In the genomic region with DNA sequence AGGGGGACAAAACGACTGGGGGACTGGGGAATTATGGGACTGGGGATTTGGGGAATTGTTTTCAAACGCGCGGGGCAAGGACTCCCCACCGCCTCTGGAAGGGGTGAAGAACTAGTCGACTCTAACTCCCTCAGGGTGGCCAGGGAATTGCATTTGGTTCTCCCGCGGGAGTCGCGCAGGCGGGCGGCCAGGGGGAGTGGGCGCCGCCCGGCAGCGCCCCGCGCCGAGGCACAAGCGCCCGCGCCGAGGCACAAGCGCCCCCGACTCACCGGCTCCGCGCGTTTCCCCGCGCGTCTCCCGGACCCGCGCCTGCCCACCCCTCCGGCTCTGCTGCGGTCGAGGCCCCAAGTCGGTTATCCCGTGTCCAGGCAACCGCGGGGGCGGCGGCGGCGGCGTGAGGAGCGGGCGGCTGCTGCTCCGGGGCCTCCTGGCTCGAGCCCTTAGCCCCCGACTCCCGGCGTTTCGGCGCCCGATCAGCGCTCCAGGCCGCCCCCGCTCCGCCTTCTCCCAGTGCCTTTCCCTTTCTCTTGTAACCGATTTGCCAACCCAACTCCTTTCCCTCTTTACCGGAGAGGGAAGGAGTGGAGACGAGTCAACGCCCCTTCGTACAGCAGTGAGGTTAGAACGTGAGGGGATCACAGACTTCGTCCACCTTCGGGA, we compare ENCODE assay signal across 8 cellular contexts. TPM values are rescaled to one million over a fixed set of nuclear protein-coding genes. Genes with fewer than 3 reads are reported as not detected.
DNase-seq lines count a peak whose midpoint lies in the region; ATAC-seq and TF ChIP-seq lines count a peak whose summit lies in the region.

A gene with protein sequence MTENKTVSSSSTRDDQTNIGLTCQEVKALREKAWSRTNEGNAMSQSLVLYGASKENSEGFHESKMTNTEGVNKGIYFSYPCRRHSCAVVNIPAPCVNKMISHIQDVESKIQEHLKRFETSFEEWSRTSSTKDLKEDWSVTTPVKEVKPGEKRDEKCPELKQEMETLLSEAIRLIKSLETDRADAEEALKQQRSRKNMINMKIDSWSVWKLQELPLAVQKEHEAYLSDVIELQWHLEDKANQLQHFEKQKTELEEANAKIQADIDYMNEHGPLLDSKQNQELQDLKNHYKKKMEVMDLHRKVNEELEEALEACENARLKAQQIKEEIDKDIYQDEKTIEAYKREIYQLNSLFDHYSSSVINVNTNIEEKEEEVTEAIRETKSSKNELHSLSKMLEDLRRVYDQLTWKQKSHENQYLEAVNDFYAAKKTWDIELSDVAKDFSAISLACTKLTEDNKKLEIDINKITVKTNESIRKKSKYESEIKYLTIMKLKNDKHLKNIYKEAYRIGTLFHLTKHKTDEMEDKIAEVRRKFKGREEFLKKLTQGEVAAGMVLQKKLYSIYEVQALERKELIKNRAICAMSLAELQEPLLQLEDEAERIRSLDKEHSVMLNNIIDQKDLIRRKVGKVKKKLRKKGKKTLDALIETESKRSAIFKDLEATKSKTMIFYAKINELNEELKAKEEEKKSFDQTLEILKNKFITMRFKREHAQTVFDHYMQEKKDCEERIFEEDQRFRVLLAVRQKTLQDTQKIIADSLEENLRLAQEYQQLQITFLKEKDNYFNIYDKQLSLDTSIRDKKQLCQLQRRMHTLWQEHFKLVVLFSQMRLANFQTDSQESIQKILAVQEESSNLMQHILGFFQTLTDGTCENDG (minus strand): TSS at position 338 of the 660 bp plus-strand sequence. CDS start 28,633 bp downstream, outside the sequence.

- H3K9me3 Mint-ChIP-seq in activated T-helper 17 cell treated with anti-CD3 and anti-CD28 coated beads, Interleukin-2, amount 50 U/mL, for 72 hours: peaks cover 3% of the 10 kb centered on the region

- H3K9me3 ChIP-seq in AG04450 (ENCODE audit: control insufficient read depth, insufficient read depth, low read length): no peaks in the 10 kb centered on the region
- H3K9me3 ChIP-seq in muscle layer of colon (ENCODE audit: low read length): no peaks in the 10 kb centered on the region

- DNase-seq in AG04450 (ENCODE audit: low read depth, low spot score): no peak
- peak; percentile 28 for DNase-seq in NCI-H2171 (lab: John Stamatoyannopoulos, UW)
- DNase-seq in epithelial cell of esophagus (ENCODE audit: low read depth): no peak
- DNase-seq in COLO829 (ENCODE audit: low spot score): no peak

- H3K4me3 ChIP-seq in AG04450 (ENCODE audit: low read depth, low read length) (peak within 1 kb of the TSS; percentile 36), epithelial cell of esophagus (ENCODE audit: low read length) (peak within 1 kb of the TSS; percentile 42), muscle layer of colon (ENCODE audit: low read depth in 1 of 2, low read length in 2 of 2) (peak within 1 kb of the TSS; percentile 39 to 53)

- ATAC-seq in GM21619 (IDR thresholded peaks at IDR 0.05; ENCODE audit: unreplicated experiment): no peak
- no peak for ATAC-seq in activated T-helper 17 cell treated with anti-CD3 and anti-CD28 coated beads, Interleukin-2, amount 50 U/mL, for 72 hours (replicated peaks)
- no peak for ATAC-seq in HG03378 (IDR thresholded peaks at IDR 0.05; ENCODE audit: unreplicated experiment)

- H3K4me3 Mint-ChIP-seq in activated T-helper 17 cell treated with anti-CD3 and anti-CD28 coated beads, Interleukin-2, amount 50 U/mL, for 72 hours: no peak within 1 kb of the TSS

- POLR2A ChIA-PET in AG04450 (lab: Yijun Ruan, JAX): no interaction called here

- TF ChIP-seq CTCF in AG04450 (IDR thresholded peaks at IDR 0.05; ENCODE audit: low read depth, low read length) (no peak), epithelial cell of esophagus (IDR thresholded peaks at IDR 0.05; ENCODE audit: insufficient read depth, low read depth, low read length, missing control alignments) (no peak)

- H3K27ac ChIP-seq in AG04450 (ENCODE audit: low read depth, low read length) (no peak within 1 kb of the TSS), muscle layer of colon (ENCODE audit: low read depth, low read length) (no peak within 1 kb of the TSS)

- no peaks in the 10 kb centered on the region for H3K36me3 ChIP-seq in muscle layer of colon (ENCODE audit: insufficient read depth, low read length)

- peaks cover 4% of the 10 kb centered on the region for H3K4me1 ChIP-seq in muscle layer of colon (ENCODE audit: insufficient read depth, low read length)

- H3K27ac Mint-ChIP-seq in activated T-helper 17 cell treated with anti-CD3 and anti-CD28 coated beads, Interleukin-2, amount 50 U/mL, for 72 hours: no peak within 1 kb of the TSS

- H3K4me1 Mint-ChIP-seq in activated T-helper 17 cell treated with anti-CD3 and anti-CD28 coated beads, Interleukin-2, amount 50 U/mL, for 72 hours: no peaks in the 10 kb centered on the region

- no peak within 1 kb of the TSS for H3K9ac ChIP-seq in muscle layer of colon (ENCODE audit: low read length)

- H3K27me3 ChIP-seq in AG04450 (ENCODE audit: control insufficient read depth, insufficient read depth, low read length) (no peaks in the 10 kb centered on the region), muscle layer of colon (ENCODE audit: control insufficient read depth in 1 of 2, insufficient read depth in 2 of 2, low read length in 2 of 2) (no peaks in the 10 kb centered on the region)

- CTCF ChIA-PET in AG04450 (lab: Charles Lee): no interaction called here

- peaks cover 16% of the 10 kb centered on the region for H3K27me3 Mint-ChIP-seq in activated T-helper 17 cell treated with anti-CD3 and anti-CD28 coated beads, Interleukin-2, amount 50 U/mL, for 72 hours

- no peaks in the 10 kb centered on the region for H3K36me3 Mint-ChIP-seq in activated T-helper 17 cell treated with anti-CD3 and anti-CD28 coated beads, Interleukin-2, amount 50 U/mL, for 72 hours (ENCODE audit: low read depth)

RNA-seq across cellular contexts. Expression of the gene that starts here (rescaled TPM):
- 0.12 TPM in 1 of 2 replicates, not detected in the other for polyA plus RNA-seq in AG04450 (2011; rRNA removed)
- polyA minus RNA-seq in AG04450 (2011; rRNA and poly(A)+ RNA removed): not detected in 2 replicates
- not detected for total RNA-seq in activated T-helper 17 cell treated with anti-CD3 and anti-CD28 coated beads, Interleukin-2, amount 50 U/mL, for 72 hours
